In genomic region chr10:10333622-10334021, GRCh38 we compare ENCODE assay signal across 34 cellular contexts.
"Had no signal": no experiment of that assay in that cellular context is flagged by ENCODE, and none has a peak within 500 bp of the region (broad histone marks: within the 10 kb centered on the region; RNA-seq: fewer than 3 reads in every experiment).

No MANE protein-coding gene starts in this region.

- H3K36me3 Mint-ChIP-seq: activated CD4-positive, alpha-beta memory T cell treated with anti-CD3 and anti-CD28 coated beads for 36 hours; activated naive CD4-positive, alpha-beta T cell treated with anti-CD3 and anti-CD28 coated beads, Interleukin-2, amount 10 ng/mL, durations not matched to agents 7 days and 5 days; activated naive CD4-positive, alpha-beta T cell treated with anti-CD3 and anti-CD28 coated beads, Interleukin-2, amount 50 U/mL, for 24 hours; activated naive CD8-positive, alpha-beta T cell; activated naive CD8-positive, alpha-beta T cell treated with anti-CD3 and anti-CD28 coated beads, Interleukin-2, amount 10 ng/mL, durations not matched to agents 7 days and 5 days; brain had no signal

- H3K27ac ChIP-seq: ascending aorta, breast epithelium, VCaP had no signal

- ATAC-seq: activated CD8-positive, alpha-beta T cell treated with anti-CD3 and anti-CD28 coated beads for 36 hours; activated naive CD8-positive, alpha-beta T cell treated with anti-CD3 and anti-CD28 coated beads, Interleukin-2, amount 50 U/mL, for 24 hours; activated T-cell treated with anti-CD3 and anti-CD28 coated beads, Interleukin-2, amount 50 U/mL, for 4 hours; activated T-cell treated with anti-CD3 and anti-CD28 coated beads, Interleukin-2, amount 50 U/mL, for 72 hours had no signal

- H3K27ac Mint-ChIP-seq: activated B cell treated with CpG ODN at 0.5 μM for 24 hours; activated CD4-positive, alpha-beta memory T cell treated with anti-CD3 and anti-CD28 coated beads for 36 hours; activated CD4-positive, alpha-beta T cell treated with anti-CD3 and anti-CD28 coated beads, Interleukin-2, amount 10 ng/mL, durations not matched to agents 24 days and 14 days; activated CD8-positive, alpha-beta T cell treated with anti-CD3 and anti-CD28 coated beads for 36 hours; activated naive CD4-positive, alpha-beta T cell treated with anti-CD3 and anti-CD28 coated beads, Interleukin-2, amount 10 ng/mL, durations not matched to agents 7 days and 5 days; activated naive CD4-positive, alpha-beta T cell treated with anti-CD3 and anti-CD28 coated beads, Interleukin-2, amount 50 U/mL, for 24 hours; activated naive CD8-positive, alpha-beta T cell; activated naive CD8-positive, alpha-beta T cell treated with anti-CD3 and anti-CD28 coated beads, Interleukin-2, amount 10 ng/mL, durations not matched to agents 7 days and 5 days; activated naive CD8-positive, alpha-beta T cell treated with anti-CD3 and anti-CD28 coated beads, Interleukin-2, amount 50 U/mL, for 24 hours; activated T-cell treated with anti-CD3 and anti-CD28 coated beads, Interleukin-2, amount 50 U/mL, for 72 hours; activated T-helper 2 cell treated with anti-CD3 and anti-CD28 coated beads, Interferon-gamma antibody, Interleukin-2, Interleukin-4, amounts not matched to agents 10 μg/mL and 5 μg/mL and 100 μg/mL, durations not matched to agents 14 hours and 24 hours and 36 hours; T-helper 1 cell treated with Interleukin-12 subunit alpha and Interleukin-12 subunit beta and Interleukin-4 antibody, amounts not matched to agents 30 μg/mL and 1 μg/mL, for 36 hours; T-helper 2 cell treated with Interferon-gamma antibody and Interleukin-4, amounts not matched to agents 5 μg/mL and 100 μg/mL, for 36 hours had no signal

- H3K4me3 Mint-ChIP-seq: activated B cell treated with CpG ODN at 0.5 μM for 24 hours; activated CD4-positive, alpha-beta memory T cell treated with anti-CD3 and anti-CD28 coated beads for 36 hours; activated CD4-positive, alpha-beta T cell treated with anti-CD3 and anti-CD28 coated beads, Interleukin-2, amount 10 ng/mL, durations not matched to agents 24 days and 14 days; activated CD8-positive, alpha-beta T cell treated with anti-CD3 and anti-CD28 coated beads for 36 hours; activated naive CD4-positive, alpha-beta T cell treated with anti-CD3 and anti-CD28 coated beads, Interleukin-2, amount 10 ng/mL, durations not matched to agents 7 days and 5 days; activated naive CD4-positive, alpha-beta T cell treated with anti-CD3 and anti-CD28 coated beads, Interleukin-2, amount 50 U/mL, for 24 hours; activated naive CD8-positive, alpha-beta T cell; activated naive CD8-positive, alpha-beta T cell treated with anti-CD3 and anti-CD28 coated beads, Interleukin-2, amount 10 ng/mL, durations not matched to agents 7 days and 5 days; activated naive CD8-positive, alpha-beta T cell treated with anti-CD3 and anti-CD28 coated beads, Interleukin-2, amount 50 U/mL, for 24 hours; activated T-cell treated with anti-CD3 and anti-CD28 coated beads, Interleukin-2, amount 50 U/mL, for 4 hours; activated T-cell treated with anti-CD3 and anti-CD28 coated beads, Interleukin-2, amount 50 U/mL, for 72 hours; brain; T-helper 1 cell treated with Interleukin-12 subunit alpha and Interleukin-12 subunit beta and Interleukin-4 antibody, amounts not matched to agents 30 μg/mL and 1 μg/mL, for 36 hours; T-helper 2 cell treated with Interferon-gamma antibody and Interleukin-4, amounts not matched to agents 5 μg/mL and 100 μg/mL, for 36 hours had no signal

- H3K9me3 ChIP-seq: ascending aorta, breast epithelium had no signal

- DNase-seq: activated B cell treated with CpG ODN at 0.5 μM for 24 hours; activated CD4-positive, alpha-beta memory T cell treated with anti-CD3 and anti-CD28 coated beads for 36 hours; activated CD4-positive, alpha-beta T cell treated with anti-CD3 and anti-CD28 coated beads for 4 hours; activated CD4-positive, alpha-beta T cell treated with anti-CD3 and anti-CD28 coated beads, Interleukin-2, amount 10 ng/mL, durations not matched to agents 24 days and 14 days; activated CD4-positive, alpha-beta T cell treated with anti-CD3 and anti-CD28 coated beads, Interleukin-2, amount 50 U/mL, for 1 hour; activated CD4-positive, alpha-beta T cell treated with anti-CD3 and anti-CD28 coated beads, Interleukin-2, amount 50 U/mL, for 4 hours; activated CD4-positive, CD25-positive, alpha-beta regulatory T cell treated with anti-CD3 and anti-CD28 coated beads, Interleukin-2, amount 50 U/mL, for 72 hours; activated CD8-positive, alpha-beta memory T cell treated with anti-CD3 and anti-CD28 coated beads, Interleukin-2, amount 50 U/mL, for 4 hours; activated CD8-positive, alpha-beta T cell treated with anti-CD3 and anti-CD28 coated beads for 36 hours; activated effector memory CD4-positive, alpha-beta T cell treated with Interleukin-2 at 50 U/mL for 16 hours; activated gamma-delta T cell; activated naive CD4-positive, alpha-beta T cell treated with anti-CD3 and anti-CD28 coated beads, Interleukin-2, amount 10 ng/mL, durations not matched to agents 7 days and 5 days; activated naive CD4-positive, alpha-beta T cell treated with Interleukin-2 at 50 U/mL for 16 hours; activated naive CD8-positive, alpha-beta T cell treated with anti-CD3 and anti-CD28 coated beads, Interleukin-2, amount 10 ng/mL, durations not matched to agents 7 days and 5 days; activated naive CD8-positive, alpha-beta T cell treated with anti-CD3 and anti-CD28 coated beads, Interleukin-2, amount 50 U/mL, for 24 hours; activated T-cell treated with anti-CD3 and anti-CD28 coated beads for 4 hours; activated T-cell treated with anti-CD3 and anti-CD28 coated beads, Interleukin-2, amount 50 U/mL, for 1 hour; activated T-cell treated with anti-CD3 and anti-CD28 coated beads, Interleukin-2, amount 50 U/mL, for 4 hours; activated T-cell treated with anti-CD3 and anti-CD28 coated beads, Interleukin-2, amount 50 U/mL, for 72 hours; amygdala; anterior cingulate cortex; central memory CD4-positive, alpha-beta T cell; T-helper 1 cell; T-helper 2 cell; T-helper 9 cell had no signal

- H3K27me3 Mint-ChIP-seq: activated B cell treated with CpG ODN at 0.5 μM for 24 hours, brain had no signal

- H3K27me3 ChIP-seq: ascending aorta, breast epithelium had no signal

- H3K9me3 Mint-ChIP-seq: activated CD4-positive, alpha-beta memory T cell treated with anti-CD3 and anti-CD28 coated beads for 36 hours; activated CD4-positive, alpha-beta T cell treated with anti-CD3 and anti-CD28 coated beads, Interleukin-2, amount 10 ng/mL, durations not matched to agents 24 days and 14 days; activated CD8-positive, alpha-beta T cell treated with anti-CD3 and anti-CD28 coated beads for 36 hours; activated naive CD4-positive, alpha-beta T cell treated with anti-CD3 and anti-CD28 coated beads, Interleukin-2, amount 10 ng/mL, durations not matched to agents 7 days and 5 days; activated naive CD4-positive, alpha-beta T cell treated with anti-CD3 and anti-CD28 coated beads, Interleukin-2, amount 50 U/mL, for 24 hours; activated naive CD8-positive, alpha-beta T cell treated with anti-CD3 and anti-CD28 coated beads, Interleukin-2, amount 10 ng/mL, durations not matched to agents 7 days and 5 days; activated naive CD8-positive, alpha-beta T cell treated with anti-CD3 and anti-CD28 coated beads, Interleukin-2, amount 50 U/mL, for 24 hours; activated T-cell treated with anti-CD3 and anti-CD28 coated beads, Interleukin-2, amount 50 U/mL, for 4 hours; activated T-cell treated with anti-CD3 and anti-CD28 coated beads, Interleukin-2, amount 50 U/mL, for 72 hours; activated T-helper 2 cell treated with anti-CD3 and anti-CD28 coated beads, Interferon-gamma antibody, Interleukin-2, Interleukin-4, amounts not matched to agents 10 μg/mL and 5 μg/mL and 100 μg/mL, durations not matched to agents 14 hours and 24 hours and 36 hours; T-helper 1 cell treated with Interleukin-12 subunit alpha and Interleukin-12 subunit beta and Interleukin-4 antibody, amounts not matched to agents 30 μg/mL and 1 μg/mL, for 36 hours; T-helper 2 cell treated with Interferon-gamma antibody and Interleukin-4, amounts not matched to agents 5 μg/mL and 100 μg/mL, for 36 hours had no signal

- H3K36me3 ChIP-seq: ascending aorta, breast epithelium had no signal

- H3K4me3 ChIP-seq: ascending aorta, breast epithelium had no signal

- H3K4me1 Mint-ChIP-seq: activated B cell treated with CpG ODN at 0.5 μM for 24 hours; activated CD4-positive, alpha-beta T cell treated with anti-CD3 and anti-CD28 coated beads, Interleukin-2, amount 10 ng/mL, durations not matched to agents 24 days and 14 days; activated naive CD4-positive, alpha-beta T cell treated with anti-CD3 and anti-CD28 coated beads, Interleukin-2, amount 10 ng/mL, durations not matched to agents 7 days and 5 days; activated naive CD4-positive, alpha-beta T cell treated with anti-CD3 and anti-CD28 coated beads, Interleukin-2, amount 50 U/mL, for 24 hours; activated naive CD8-positive, alpha-beta T cell treated with anti-CD3 and anti-CD28 coated beads, Interleukin-2, amount 10 ng/mL, durations not matched to agents 7 days and 5 days; activated naive CD8-positive, alpha-beta T cell treated with anti-CD3 and anti-CD28 coated beads, Interleukin-2, amount 50 U/mL, for 24 hours had no signal

- H3K4me1 ChIP-seq: ascending aorta, breast epithelium had no signal
